1 cellular context compared by ENCODE assay signal in genomic region chrX:134737721-134738369, GRCh38.
TF ChIP-seq lines count a peak whose summit lies in the region.

No MANE protein-coding gene starts in this region.

TF ChIP-seq in IMR-90, 13 proteins besides CTCF, POLR2A, EP300 and RAD21:
- TF ChIP-seq MXI1 (IDR thresholded peaks at IDR 0.05; ENCODE audit: borderline replicate concordance, low read depth, low read length) = no peak
- TF ChIP-seq MAFK (IDR thresholded peaks at IDR 0.05; ENCODE audit: low read depth, low read length) = no peak
- no peak for TF ChIP-seq FOS (IDR thresholded peaks at IDR 0.05; ENCODE audit: low read depth, low read length)
- TF ChIP-seq USF2 (IDR thresholded peaks at IDR 0.05; ENCODE audit: low read depth, low read length) = no peak
- no peak for TF ChIP-seq CEBPB (IDR thresholded peaks at IDR 0.05; ENCODE audit: low read depth, low read length)
- TF ChIP-seq RFX5 (IDR thresholded peaks at IDR 0.05; ENCODE audit: low read depth, low read length) = no peak
- no peak for TF ChIP-seq CHD1 (IDR thresholded peaks at IDR 0.05; ENCODE audit: low read depth, low read length)
- no peak for TF ChIP-seq SMC3 (IDR thresholded peaks at IDR 0.05; ENCODE audit: low read depth, low read length)
- TF ChIP-seq ELK1 (IDR thresholded peaks at IDR 0.05; ENCODE audit: borderline replicate concordance, low read depth, low read length) = no peak
- TF ChIP-seq BHLHE40 (IDR thresholded peaks at IDR 0.05; ENCODE audit: low read depth, low read length) = no peak
- no peak for TF ChIP-seq NFE2L2 (IDR thresholded peaks at IDR 0.05; ENCODE audit: low read depth, low read length)
- no peak for TF ChIP-seq RCOR1 (IDR thresholded peaks at IDR 0.05; ENCODE audit: insufficient replicate concordance, low read length)
- TF ChIP-seq MAZ (IDR thresholded peaks at IDR 0.05; ENCODE audit: borderline replicate concordance, low read depth, low read length) = no peak
